24 cellular contexts compared by ENCODE assay signal in the genomic region with DNA sequence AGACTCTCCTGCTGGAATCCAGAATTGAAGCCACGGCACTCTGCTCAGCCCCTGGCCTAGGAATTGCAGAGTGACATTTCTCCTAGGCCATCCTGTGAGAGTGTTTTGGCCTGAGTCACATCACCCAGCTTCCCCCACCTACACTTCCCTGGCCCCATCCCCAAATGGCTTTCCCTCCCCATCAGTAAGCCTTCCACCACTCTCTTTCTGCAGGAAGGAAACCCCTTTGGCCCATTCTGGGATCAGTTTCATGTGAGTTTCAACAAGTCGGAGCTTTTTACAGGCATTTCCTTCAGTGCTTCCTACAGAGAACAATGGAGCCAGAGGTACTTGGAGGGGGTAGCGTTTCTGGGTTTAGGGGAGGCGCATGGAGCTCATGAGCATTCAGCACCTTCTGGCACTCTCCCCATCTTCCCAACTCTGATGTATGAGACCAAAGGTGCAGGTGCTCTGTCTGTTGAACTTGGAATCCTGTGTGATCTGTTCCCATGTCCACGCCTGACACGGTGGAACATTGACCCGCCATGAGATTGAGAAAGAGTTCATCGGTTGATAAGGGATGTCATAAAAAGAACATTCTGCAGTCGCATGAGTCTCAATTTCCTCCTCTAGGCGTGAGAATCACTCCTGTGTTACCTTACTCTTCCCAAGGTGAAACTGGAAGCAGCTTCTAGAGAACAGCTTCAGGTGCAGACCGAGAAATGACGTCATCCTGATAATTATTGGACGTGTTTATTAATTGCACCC.
"Had no signal": no experiment of that assay in that cellular context is flagged by ENCODE, and none has a peak within 500 bp of the region (broad histone marks: within the 10 kb centered on the region; RNA-seq: fewer than 3 reads in every experiment).

No MANE protein-coding gene starts in this region.

- H3K27ac ChIP-seq: brain microvascular endothelial cell, esophagus muscularis mucosa, gastroesophageal sphincter had no signal

- ATAC-seq: activated T-helper 17 cell treated with anti-CD3 and anti-CD28 coated beads, Interleukin-2, amount 50 U/mL, for 72 hours; gastroesophageal sphincter; left cardiac atrium had no signal

- H3K9me3 Mint-ChIP-seq: activated naive CD8-positive, alpha-beta T cell treated with anti-CD3 and anti-CD28 coated beads, Interleukin-2, amount 10 ng/mL, durations not matched to agents 7 days and 5 days; activated T-helper 17 cell treated with anti-CD3 and anti-CD28 coated beads, Interleukin-2, amount 50 U/mL, for 72 hours; mesothelial cell of epicardium; nephron progenitor cell had no signal

- H3K4me1 Mint-ChIP-seq: mesothelial cell of epicardium, nephron progenitor cell had no signal

- H3K27me3 Mint-ChIP-seq: activated naive CD8-positive, alpha-beta T cell treated with anti-CD3 and anti-CD28 coated beads, Interleukin-2, amount 10 ng/mL, durations not matched to agents 7 days and 5 days; activated T-helper 17 cell treated with anti-CD3 and anti-CD28 coated beads, Interleukin-2, amount 50 U/mL, for 72 hours had no signal

- H3K4me3 Mint-ChIP-seq: activated naive CD8-positive, alpha-beta T cell treated with anti-CD3 and anti-CD28 coated beads, Interleukin-2, amount 10 ng/mL, durations not matched to agents 7 days and 5 days; activated T-helper 17 cell treated with anti-CD3 and anti-CD28 coated beads, Interleukin-2, amount 50 U/mL, for 72 hours; mesothelial cell of epicardium; nephron progenitor cell had no signal

- H3K4me3 ChIP-seq: esophagus muscularis mucosa, gastroesophageal sphincter, lung, thyroid gland had no signal

- DNase-seq: activated CD4-positive, alpha-beta T cell treated with anti-CD3 and anti-CD28 coated beads, Interleukin-2, amount 50 U/mL, for 48 hours; activated naive CD4-positive, alpha-beta T cell; activated naive CD8-positive, alpha-beta T cell treated with anti-CD3 and anti-CD28 coated beads, Interleukin-2, amount 10 ng/mL, durations not matched to agents 7 days and 5 days; anterior cingulate cortex; brain microvascular endothelial cell; central memory CD4-positive, alpha-beta T cell; effector CD4-positive, alpha-beta T cell; left cardiac atrium; nephron progenitor cell; nucleus accumbens; posterior cingulate gyrus; retina; stimulated activated CD4-positive, alpha-beta T cell treated with anti-CD3 and anti-CD28 coated beads, Interleukin-12 subunit alpha, Interleukin-12 subunit beta, amount 100 ng/mL, for 4 hours; stimulated activated CD4-positive, alpha-beta T cell treated with anti-CD3 and anti-CD28 coated beads, Interleukin-1b, Interleukin-23, amount 100 ng/mL, for 48 hours; stimulated activated CD8-positive, alpha-beta memory T cell treated with anti-CD3 and anti-CD28 coated beads, Interleukin-4, amount 100 ng/mL, for 48 hours; stimulated activated naive CD4-positive, alpha-beta T cell treated with Interleukin-2 at 50 U/mL for 16 hours; SW 1271; T-helper 2 cell; thyroid gland had no signal

- H3K27ac Mint-ChIP-seq: activated naive CD8-positive, alpha-beta T cell treated with anti-CD3 and anti-CD28 coated beads, Interleukin-2, amount 10 ng/mL, durations not matched to agents 7 days and 5 days; activated T-helper 17 cell treated with anti-CD3 and anti-CD28 coated beads, Interleukin-2, amount 50 U/mL, for 72 hours; mesothelial cell of epicardium; nephron progenitor cell had no signal

- H3K4me1 ChIP-seq: gastroesophageal sphincter had no signal

- H3K9me3 ChIP-seq: esophagus muscularis mucosa, gastroesophageal sphincter, thyroid gland had no signal

- H3K27me3 ChIP-seq: brain microvascular endothelial cell, esophagus muscularis mucosa, gastroesophageal sphincter, thyroid gland had no signal
